ENCODE assay signal across 15 cellular contexts in the genomic region with DNA sequence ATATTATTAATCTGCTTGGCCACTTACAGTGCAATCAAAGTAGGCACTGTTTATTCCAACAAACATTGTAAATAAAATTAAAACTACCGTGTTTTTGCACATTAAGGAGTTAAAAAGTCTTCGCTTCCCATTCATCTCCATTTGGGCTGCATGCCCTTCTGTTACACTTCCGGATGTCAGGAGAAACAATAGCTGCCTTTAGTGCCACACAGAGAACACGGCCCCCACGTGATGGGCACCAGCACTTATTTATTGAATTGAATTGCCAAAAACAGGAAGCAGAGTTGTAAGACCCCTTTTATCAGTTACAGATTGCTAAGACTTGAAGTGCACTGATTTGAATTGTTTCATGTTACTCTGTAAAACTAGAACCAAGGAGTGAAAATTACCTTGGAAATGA.
DNase-seq lines count a peak whose midpoint lies in the region; ATAC-seq and TF ChIP-seq lines count a peak whose summit lies in the region.
"Had no signal": no experiment of that assay in that cellular context is flagged by ENCODE, and none has a peak within 500 bp of the region (broad histone marks: within the 10 kb centered on the region; RNA-seq: fewer than 3 reads in every experiment).

No MANE protein-coding gene starts in this region.

- H3K27ac Mint-ChIP-seq in WTC11: peak overlapping the region; percentile 51
- no peak overlapping the region for H3K27ac Mint-ChIP-seq in endodermal cell
- no peak overlapping the region for H3K27ac Mint-ChIP-seq in activated CD4-positive, alpha-beta memory T cell treated with anti-CD3 and anti-CD28 coated beads for 36 hours
- H3K27ac Mint-ChIP-seq: activated naive CD8-positive, alpha-beta T cell treated with anti-CD3 and anti-CD28 coated beads, Interleukin-2, amount 10 ng/mL, durations not matched to agents 7 days and 5 days; T-helper 1 cell treated with Interleukin-12 subunit alpha and Interleukin-12 subunit beta and Interleukin-4 antibody, amounts not matched to agents 30 μg/mL and 1 μg/mL, for 36 hours had no signal

- intact Hi-C loops in thyroid gland (cut with DNase I): no loop called here
- intact Hi-C loops in activated CD4-positive, alpha-beta memory T cell treated with anti-CD3 and anti-CD28 coated beads for 36 hours (cut with micrococcal nuclease): no loop called here

- H3K9ac ChIP-seq in endodermal cell (ENCODE audit: extremely low read depth, low read length, poor library complexity, severe bottlenecking): no peak overlapping the region

- H3K36me3 Mint-ChIP-seq in WTC11 (peaks cover 10% of the 10 kb centered on the region), endodermal cell (ENCODE audit: low read depth) (peaks cover 39% of the 10 kb centered on the region)
- no peaks in the 10 kb centered on the region for H3K36me3 Mint-ChIP-seq in activated CD4-positive, alpha-beta memory T cell treated with anti-CD3 and anti-CD28 coated beads for 36 hours
- H3K36me3 Mint-ChIP-seq: activated naive CD8-positive, alpha-beta T cell treated with anti-CD3 and anti-CD28 coated beads, Interleukin-2, amount 10 ng/mL, durations not matched to agents 7 days and 5 days had no signal

- TF ChIP-seq POLR2A in thyroid gland (IDR thresholded peaks at IDR 0.05): no peak

- CTCF ChIA-PET in WTC11 (lab: Charles Lee): interaction anchor here (1.0 kb wide), 1 partner anchor 9 kb away, joined by 3 read pairs; no protein-coding TSS in a partner anchor
- CTCF ChIA-PET in activated CD4-positive, alpha-beta memory T cell treated with anti-CD3 and anti-CD28 coated beads for 36 hours (lab: Charles Lee): no interaction called here

- H3K4me1 ChIP-seq in endodermal cell (ENCODE audit: control insufficient read depth, insufficient read depth, low read length) (peaks cover 15% of the 10 kb centered on the region), thyroid gland (peaks cover 19 to 20% of the 10 kb centered on the region in 2 donors)
- H3K4me1 ChIP-seq: colonic mucosa had no signal

- ATAC-seq in WTC11 (no peak), HG02642 (IDR thresholded peaks at IDR 0.05; ENCODE audit: poor library complexity, unreplicated experiment) (no peak)
- ATAC-seq: activated CD4-positive, CD25-positive, alpha-beta regulatory T cell treated with anti-CD3 and anti-CD28 coated beads, Interleukin-2, amount 50 U/mL, for 24 hours; mucosa of descending colon had no signal

- H3K9me3 ChIP-seq in endodermal cell (ENCODE audit: control insufficient read depth, low read length) (no peaks in the 10 kb centered on the region), thyroid gland (no peaks in the 10 kb centered on the region)
- H3K9me3 ChIP-seq: colonic mucosa, mucosa of descending colon had no signal

- no peaks in the 10 kb centered on the region for H3K9me3 Mint-ChIP-seq in WTC11
- no peaks in the 10 kb centered on the region for H3K9me3 Mint-ChIP-seq in endodermal cell
- no peaks in the 10 kb centered on the region for H3K9me3 Mint-ChIP-seq in activated CD4-positive, alpha-beta memory T cell treated with anti-CD3 and anti-CD28 coated beads for 36 hours
- H3K9me3 Mint-ChIP-seq: activated naive CD8-positive, alpha-beta T cell treated with anti-CD3 and anti-CD28 coated beads, Interleukin-2, amount 10 ng/mL, durations not matched to agents 7 days and 5 days; T-helper 1 cell treated with Interleukin-12 subunit alpha and Interleukin-12 subunit beta and Interleukin-4 antibody, amounts not matched to agents 30 μg/mL and 1 μg/mL, for 36 hours had no signal

- H3K27me3 ChIP-seq in endodermal cell (ENCODE audit: control insufficient read depth, insufficient read depth, low read length, poor library complexity, severe bottlenecking) (no peaks in the 10 kb centered on the region), thyroid gland (no peaks in the 10 kb centered on the region)
- H3K27me3 ChIP-seq: colonic mucosa had no signal

- DNase-seq in WTC11 (ENCODE audit: low spot score) (no peak), endodermal cell (no peak), midbrain (lab: John Stamatoyannopoulos, UW) (peak; percentile 52), thyroid gland (no peak), LoVo (ENCODE audit: low spot score) (no peak)
- no peak for DNase-seq in activated CD4-positive, alpha-beta memory T cell treated with anti-CD3 and anti-CD28 coated beads for 36 hours
- DNase-seq: activated naive CD8-positive, alpha-beta T cell treated with anti-CD3 and anti-CD28 coated beads, Interleukin-2, amount 10 ng/mL, durations not matched to agents 7 days and 5 days; colonic mucosa; mucosa of descending colon; NCI-H1105; stimulated activated CD4-positive, alpha-beta T cell treated with anti-CD3 and anti-CD28 coated beads, Interleukin-1b, Interleukin-23, amount 100 ng/mL, for 48 hours; stimulated activated CD8-positive, alpha-beta memory T cell treated with anti-CD3 and anti-CD28 coated beads, Interleukin-4, amount 100 ng/mL, for 48 hours had no signal

- H3K36me3 ChIP-seq in endodermal cell (ENCODE audit: control insufficient read depth, insufficient read depth, low read length): peaks cover 48% of the 10 kb centered on the region
- H3K36me3 ChIP-seq in thyroid gland: no peaks in the 10 kb centered on the region
- H3K36me3 ChIP-seq: colonic mucosa had no signal

- H3K4me1 Mint-ChIP-seq in WTC11 (peaks cover 40% of the 10 kb centered on the region), endodermal cell (peaks cover 54% of the 10 kb centered on the region)
- no peaks in the 10 kb centered on the region for H3K4me1 Mint-ChIP-seq in activated CD4-positive, alpha-beta memory T cell treated with anti-CD3 and anti-CD28 coated beads for 36 hours (ENCODE audit: low read depth)

- H3K4me3 ChIP-seq in endodermal cell (ENCODE audit: low read length) (no peak overlapping the region), thyroid gland (replicated peaks in 1 of 3) (no peak overlapping the region)
- H3K4me3 ChIP-seq: colonic mucosa, mucosa of descending colon had no signal

- WGBS in endodermal cell (ENCODE audit: insufficient coverage in 1 of 2, insufficient read length in 1 of 2), 2 experiments: 61 to 84% methylated on average over 5 of the region's 5 CpGs
- WGBS in thyroid gland, 2 donors: 44 to 58% methylated on average over 5 of the region's 5 CpGs

- H3K27ac ChIP-seq in endodermal cell (ENCODE audit: low read depth, low read length) (peak overlapping the region; percentile 27), thyroid gland (peak overlapping the region in 2 of 3 donors; percentile 18 to 30)
- H3K27ac ChIP-seq: colonic mucosa had no signal

- TF ChIP-seq CTCF in WTC11 (IDR thresholded peaks at IDR 0.05): no peak
- TF ChIP-seq CTCF in endodermal cell (conservative IDR thresholded peaks at IDR 0.05): no peak
- TF ChIP-seq CTCF in thyroid gland (IDR thresholded peaks at IDR 0.05): no peak

- H3K27me3 Mint-ChIP-seq in WTC11 (ENCODE audit: low read depth): no peaks in the 10 kb centered on the region
- no peaks in the 10 kb centered on the region for H3K27me3 Mint-ChIP-seq in endodermal cell (ENCODE audit: insufficient read depth)
- peaks cover 12% of the 10 kb centered on the region for H3K27me3 Mint-ChIP-seq in activated CD4-positive, alpha-beta memory T cell treated with anti-CD3 and anti-CD28 coated beads for 36 hours

- H3K4me3 Mint-ChIP-seq in WTC11 (no peak overlapping the region), endodermal cell (no peak overlapping the region)
- no peak overlapping the region for H3K4me3 Mint-ChIP-seq in activated CD4-positive, alpha-beta memory T cell treated with anti-CD3 and anti-CD28 coated beads for 36 hours
- H3K4me3 Mint-ChIP-seq: activated naive CD8-positive, alpha-beta T cell treated with anti-CD3 and anti-CD28 coated beads, Interleukin-2, amount 10 ng/mL, durations not matched to agents 7 days and 5 days; T-helper 1 cell treated with Interleukin-12 subunit alpha and Interleukin-12 subunit beta and Interleukin-4 antibody, amounts not matched to agents 30 μg/mL and 1 μg/mL, for 36 hours had no signal

- POLR2A ChIA-PET in WTC11 (lab: Charles Lee): interaction anchor here (1.0 kb wide), 1 partner anchor 20 kb away, joined by 4 read pairs; no protein-coding TSS in a partner anchor
- POLR2A ChIA-PET in activated CD4-positive, alpha-beta memory T cell treated with anti-CD3 and anti-CD28 coated beads for 36 hours (lab: Charles Lee): interaction anchor here (1.1 kb wide), 1 partner anchor 43 kb away, joined by 3 read pairs; no protein-coding TSS in a partner anchor

TF ChIP-seq in WTC11, 78 proteins besides CTCF, POLR2A, EP300 and RAD21:
- TF ChIP-seq ATF1 (CRISPR knock-in tag; IDR thresholded peaks at IDR 0.05) (no peak), IRF2 (CRISPR knock-in tag; IDR thresholded peaks at IDR 0.05; ENCODE audit: borderline replicate concordance, low read depth) (no peak), ERG (CRISPR knock-in tag; IDR thresholded peaks at IDR 0.05) (no peak), RORB (CRISPR knock-in tag; IDR thresholded peaks at IDR 0.05) (no peak), ZNF396 (CRISPR knock-in tag; IDR thresholded peaks at IDR 0.05; ENCODE audit: borderline replicate concordance) (no peak), PREB (CRISPR knock-in tag; IDR thresholded peaks at IDR 0.05; ENCODE audit: borderline replicate concordance) (no peak), HMGA2 (CRISPR knock-in tag; IDR thresholded peaks at IDR 0.05) (no peak), NFYB (CRISPR knock-in tag; conservative IDR thresholded peaks at IDR 0.05; ENCODE audit: low read depth) (no peak), TEAD1 (CRISPR knock-in tag; IDR thresholded peaks at IDR 0.05) (no peak), CREM (CRISPR knock-in tag; IDR thresholded peaks at IDR 0.05) (no peak)
